1 cellular context compared by ENCODE assay signal in genomic region chr15:45048784-45049631, GRCh38.
TF ChIP-seq lines count a peak whose summit lies in the region.

No MANE protein-coding gene starts in this region.

TF ChIP-seq in K562, 482 proteins besides CTCF, POLR2A, EP300 and RAD21 (continued from another document and continues in another):
- TF ChIP-seq NUFIP1 (IDR thresholded peaks at IDR 0.05; ENCODE audit: partially characterized antibody) (peak; percentile 32), ZBTB33 (CRISPR knock-in tag; IDR thresholded peaks at IDR 0.05) (peak; percentile 35; the same call in 1 of the 2 replicates), CHCHD3 (CRISPR knock-in tag; IDR thresholded peaks at IDR 0.05) (no peak), USF1 (CRISPR knock-in tag; IDR thresholded peaks at IDR 0.05) (no peak), MTA2 (IDR thresholded peaks at IDR 0.05; ENCODE audit: low read depth) (peak; percentile 81), CSDE1 (IDR thresholded peaks at IDR 0.05) (no peak; a peak in 1 of 4 replicates), SETDB1 (IDR thresholded peaks at IDR 0.05; ENCODE audit: low read length) (no peak), BDP1 (IDR thresholded peaks at IDR 0.05; ENCODE audit: insufficient read depth, insufficient read length) (no peak), MXD1 (CRISPR knock-in tag; IDR thresholded peaks at IDR 0.05; ENCODE audit: borderline replicate concordance, poor library complexity, severe bottlenecking) (no peak), KAT7 (CRISPR knock-in tag; IDR thresholded peaks at IDR 0.05; ENCODE audit: borderline replicate concordance) (no peak), MEF2D (tag; conservative IDR thresholded peaks at IDR 0.05; ENCODE audit: low read depth) (peak; percentile 64; the same call in 1 of the 2 replicates), U2AF1 (optimal IDR thresholded peaks at IDR 0.05; ENCODE audit: low read depth, low read length) (no peak), TRIM28 (IDR thresholded peaks at IDR 0.05) (peak; percentile 94; the same call in 1 of the 2 replicates), TSHZ1 (CRISPR knock-in tag; IDR thresholded peaks at IDR 0.05) (0 out of 2 replicates have a peak, but pooled peaks have one; percentile 13), SIX5 (IDR thresholded peaks at IDR 0.05; ENCODE audit: borderline replicate concordance in 1 of 2, insufficient read depth in 1 of 2, low read depth in 1 of 2, low read length in 2 of 2) (no peak), ZNF124 (CRISPR knock-in tag; IDR thresholded peaks at IDR 0.05) (no peak), MAZ (CRISPR knock-in tag; conservative IDR thresholded peaks at IDR 0.05 in 1 of 2, IDR thresholded peaks at IDR 0.05 in 1 of 2) (peak; percentile 37 to 57; a peak in 1 of 4 replicates), CREB3 (tag; conservative IDR thresholded peaks at IDR 0.05; ENCODE audit: low read depth) (no peak; the same call in 1 of the 2 replicates), STAG1 (CRISPR knock-in tag; IDR thresholded peaks at IDR 0.05; ENCODE audit: borderline replicate concordance) (no peak), NFYB (IDR thresholded peaks at IDR 0.05; ENCODE audit: extremely low read depth, insufficient read length) (no peak), CREM (IDR thresholded peaks at IDR 0.05; ENCODE audit: low read depth) (peak; percentile 97), ZNF277 (CRISPR knock-in tag; IDR thresholded peaks at IDR 0.05; ENCODE audit: borderline replicate concordance) (no peak), NR0B1 (IDR thresholded peaks at IDR 0.05; ENCODE audit: partially characterized antibody) (no peak), MBD2 (IDR thresholded peaks at IDR 0.05; ENCODE audit: borderline replicate concordance, low read depth) (peak; percentile 64; the same call in 1 of the 2 replicates), PTRF (tag; IDR thresholded peaks at IDR 0.05) (no peak), ZNF395 (CRISPR knock-in tag; IDR thresholded peaks at IDR 0.05) (no peak; the same call in 1 of the 2 replicates), NCOA4 (IDR thresholded peaks at IDR 0.05; ENCODE audit: partially characterized antibody) (no peak), ZFP30 (CRISPR knock-in tag; IDR thresholded peaks at IDR 0.05; ENCODE audit: borderline replicate concordance) (no peak), CAMTA2 (CRISPR knock-in tag; conservative IDR thresholded peaks at IDR 0.05) (no peak), MECOM (CRISPR knock-in tag; IDR thresholded peaks at IDR 0.05) (peak; percentile 93), CC2D1A (IDR thresholded peaks at IDR 0.05) (peak; percentile 84), ZNF354B (CRISPR knock-in tag; IDR thresholded peaks at IDR 0.05) (no peak; the same call in 1 of the 2 replicates), PCBP1 (IDR thresholded peaks at IDR 0.05; ENCODE audit: low read depth, low read length, poor library complexity, severe bottlenecking) (no peak), SNAPC5 (CRISPR knock-in tag; IDR thresholded peaks at IDR 0.05) (no peak), DEAF1 (CRISPR knock-in tag; IDR thresholded peaks at IDR 0.05) (no peak), LARP7 (IDR thresholded peaks at IDR 0.05) (no peak), ZBTB17 (CRISPR knock-in tag; IDR thresholded peaks at IDR 0.05) (no peak), ZKSCAN8 (CRISPR knock-in tag; IDR thresholded peaks at IDR 0.05) (0 out of 2 replicates have a peak, but pooled peaks have one; percentile 61), CREB5 (CRISPR knock-in tag; IDR thresholded peaks at IDR 0.05) (no peak), CGGBP1 (CRISPR knock-in tag; IDR thresholded peaks at IDR 0.05) (no peak), TCFL5 (CRISPR knock-in tag; conservative IDR thresholded peaks at IDR 0.05) (no peak), ZNF696 (CRISPR knock-in tag; conservative IDR thresholded peaks at IDR 0.05) (no peak), POLR2B (IDR thresholded peaks at IDR 0.05; ENCODE audit: low read depth, partially characterized antibody) (no peak), MLX (CRISPR knock-in tag; conservative IDR thresholded peaks at IDR 0.05) (no peak), CTBP1 (IDR thresholded peaks at IDR 0.05; ENCODE audit: borderline replicate concordance) (peak; percentile 88), PTTG1 (tag; IDR thresholded peaks at IDR 0.05; ENCODE audit: low read depth) (no peak), CHD2 (IDR thresholded peaks at IDR 0.05; ENCODE audit: low read depth, low read length) (0 out of 2 replicates have a peak, but pooled peaks have one; percentile 25), TAF9B (IDR thresholded peaks at IDR 0.05; ENCODE audit: partially characterized antibody) (peak; percentile 44), MTA3 (IDR thresholded peaks at IDR 0.05; ENCODE audit: borderline replicate concordance) (peak; percentile 89), ZNF695 (CRISPR knock-in tag; IDR thresholded peaks at IDR 0.05) (no peak), ZC3H4 (CRISPR knock-in tag; IDR thresholded peaks at IDR 0.05; ENCODE audit: borderline replicate concordance) (no peak), FOXK2 (conservative IDR thresholded peaks at IDR 0.05 in 1 of 2, IDR thresholded peaks at IDR 0.05 in 1 of 2; ENCODE audit: low read depth in 2 of 2) (peak in 1 of 2 experiments; percentile 57; a peak in 1 of 4 replicates), NR2F6 (CRISPR knock-in tag; IDR thresholded peaks at IDR 0.05) (no peak)
